Comparison of ENCODE assay signal across 21 cellular contexts in genomic region chrX:13890806-13891205, GRCh38.
"Had no signal": no experiment of that assay in that cellular context is flagged by ENCODE, and none has a peak within 500 bp of the region (broad histone marks: within the 10 kb centered on the region; RNA-seq: fewer than 3 reads in every experiment).

No MANE protein-coding gene starts in this region.

- H3K4me2 ChIP-seq: neural progenitor cell had no signal

- FAIRE-seq: keratinocyte, small intestine had no signal

- DNase-seq: cerebellar nuclear complex; colonic mucosa; effector CD8-positive, alpha-beta T cell; immature natural killer cell; left cardiac atrium; left ventricle myocardium inferior; lower lobe of right lung; mesenchymal stem cell; midbrain; ovary; small intestine; stimulated activated CD4-positive, alpha-beta T cell treated with anti-CD3 and anti-CD28 coated beads, Interleukin-12 subunit alpha, Interleukin-12 subunit beta, amount 100 ng/mL, for 4 hours; stimulated activated naive CD4-positive, alpha-beta T cell; stomach; tibial artery had no signal

- H2AFZ ChIP-seq: neural progenitor cell had no signal

- H3K9ac ChIP-seq: neural progenitor cell had no signal

- H3K27ac ChIP-seq: colonic mucosa, esophagus muscularis mucosa, gastroesophageal sphincter, left ventricle myocardium inferior, lower lobe of right lung, neural progenitor cell, ovary, right atrium auricular region, stomach, tibial artery had no signal

- H3K9me3 ChIP-seq: colonic mucosa, esophagus muscularis mucosa, gastroesophageal sphincter, left ventricle myocardium inferior, lower lobe of right lung, ovary, right atrium auricular region, stomach, tibial artery had no signal

- H3K27me3 ChIP-seq: colonic mucosa, esophagus muscularis mucosa, gastroesophageal sphincter, neural progenitor cell, ovary, right atrium auricular region, tibial artery had no signal

- H3K4me3 ChIP-seq: colonic mucosa, esophagus muscularis mucosa, gastroesophageal sphincter, left ventricle myocardium inferior, lower lobe of right lung, neural progenitor cell, ovary, right atrium auricular region, stomach, tibial artery had no signal

- ATAC-seq: gastroesophageal sphincter; left cardiac atrium; lower lobe of right lung; natural killer cell treated with Interleukin-12 subunit alpha and Interleukin-12 subunit beta and Interleukin-15 and Interleukin-18, amount 100 ng/mL, for 72 hours had no signal

- H3K4me1 ChIP-seq: colonic mucosa, esophagus muscularis mucosa, gastroesophageal sphincter, left ventricle myocardium inferior, lower lobe of right lung, right atrium auricular region, stomach had no signal

- H3K36me3 ChIP-seq: colonic mucosa, esophagus muscularis mucosa, gastroesophageal sphincter, left ventricle myocardium inferior, lower lobe of right lung, neural progenitor cell, ovary, right atrium auricular region, stomach, tibial artery had no signal
